ENCODE assay signal across 23 cellular contexts in the genomic region with DNA sequence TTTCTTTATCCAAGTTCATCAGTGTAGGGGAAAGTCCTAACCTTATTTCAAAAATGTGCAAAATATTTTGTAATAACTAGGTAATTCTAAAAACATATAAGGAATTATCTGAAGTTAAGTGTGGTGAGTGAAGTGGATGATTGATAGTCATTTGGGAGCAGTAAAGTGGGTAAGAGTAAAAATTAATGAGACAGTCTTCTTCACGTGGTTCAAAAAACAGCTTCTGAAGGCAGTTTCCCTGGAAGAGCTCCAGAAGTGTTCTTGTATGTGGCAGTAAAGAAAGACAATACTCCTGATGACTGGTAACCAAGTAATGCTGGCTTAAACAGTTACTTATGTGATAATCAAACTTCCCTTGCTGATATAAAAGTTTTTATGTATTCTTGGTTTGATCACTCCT. TPM values are rescaled to one million over a fixed set of nuclear protein-coding genes. Genes with fewer than 3 reads are reported as not detected.
DNase-seq lines count a peak whose midpoint lies in the region; ATAC-seq, FAIRE-seq and TF ChIP-seq lines count a peak whose summit lies in the region.
"Had no signal": no experiment of that assay in that cellular context is flagged by ENCODE, and none has a peak within 500 bp of the region (broad histone marks: within the 10 kb centered on the region; RNA-seq: fewer than 3 reads in every experiment).

No MANE protein-coding gene starts in this region.

- no peak overlapping the region for H3K4me2 ChIP-seq in endothelial cell of umbilical vein (ENCODE audit: insufficient read depth, low read length)
- H3K4me2 ChIP-seq: GM23338 had no signal

- H3K27me3 ChIP-seq in endothelial cell of umbilical vein (ENCODE audit: control insufficient read depth in 2 of 2, insufficient read depth in 2 of 2, low read length in 2 of 2), result no peaks in the 10 kb centered on the region
- H3K27me3 ChIP-seq in liver (ENCODE audit: control insufficient read depth in 4 of 4, insufficient read depth in 4 of 4, low read length in 3 of 4), result no peaks in the 10 kb centered on the region
- H3K27me3 ChIP-seq in right cardiac atrium (ENCODE audit: control insufficient read depth, insufficient read depth), result no peaks in the 10 kb centered on the region
- H3K27me3 ChIP-seq in MG63, result no peaks in the 10 kb centered on the region
- H3K27me3 ChIP-seq: body of pancreas, colonic mucosa, testis had no signal

- ATAC-seq in right cardiac atrium, result no peak
- ATAC-seq: activated CD8-positive, alpha-beta T cell treated with anti-CD3 and anti-CD28 coated beads, Interleukin-2, amount 10 ng/mL, durations not matched to agents 7 days and 5 days; activated naive CD4-positive, alpha-beta T cell treated with anti-CD3 and anti-CD28 coated beads, Interleukin-2, amount 50 U/mL, for 72 hours; activated T-cell treated with anti-CD3 and anti-CD28 coated beads, Interleukin-2, amount 50 U/mL, for 4 hours; GM23338 had no signal

- no peaks in the 10 kb centered on the region for H4K20me1 ChIP-seq in endothelial cell of umbilical vein (replicated peaks; ENCODE audit: control insufficient read depth, extremely low read depth, insufficient read depth, low read length)

- H3K79me2 ChIP-seq in endothelial cell of umbilical vein (ENCODE audit: control insufficient read depth, insufficient read depth, low read length), result no peaks in the 10 kb centered on the region

- no peak overlapping the region for H2AFZ ChIP-seq in endothelial cell of umbilical vein (ENCODE audit: low read depth, low read length)
- H2AFZ ChIP-seq: GM23338 had no signal

- H3K4me3 ChIP-seq in AG10803 (ENCODE audit: low read length) (no peak overlapping the region), endothelial cell of umbilical vein (replicated peaks in 1 of 3; ENCODE audit: insufficient read depth in 1 of 3, low read depth in 1 of 3, low read length in 3 of 3) (no peak overlapping the region), liver (ENCODE audit: low read depth in 1 of 3, low read length in 3 of 3) (no peak overlapping the region), kidney (ENCODE audit: low read length in 2 of 2) (no peak overlapping the region), right cardiac atrium (ENCODE audit: low read length) (no peak overlapping the region), MG63 (no peak overlapping the region)
- H3K4me3 ChIP-seq: body of pancreas, colonic mucosa, GM23338, testis had no signal

- WGBS in liver, result 23% methylated on average over 1 of the region's 1 CpG
- 42% methylated on average over 1 of the region's 1 CpG for WGBS in right cardiac atrium

- peak; percentile 74 for DNase-seq in AG10803 (ENCODE audit: low read depth)
- peak; percentile 26 for DNase-seq in HEK293T (ENCODE audit: extremely low spot score)
- peak; percentile 52 for DNase-seq in endothelial cell of umbilical vein (ENCODE audit: low read depth, low spot score)
- no peak for DNase-seq in NCI-H187 treated with DMSO at 0.1 percent for 48 hours (lab: John Stamatoyannopoulos, UW)
- no peak for DNase-seq in kidney
- no peak for DNase-seq in right cardiac atrium
- DNase-seq in MG63, result no peak
- DNase-seq: activated B cell treated with CpG ODN at 0.5 μM for 24 hours; activated CD8-positive, alpha-beta T cell treated with anti-CD3 and anti-CD28 coated beads, Interleukin-2, amount 10 ng/mL, durations not matched to agents 7 days and 5 days; activated T-cell treated with anti-CD3 and anti-CD28 coated beads, Interleukin-2, amount 50 U/mL, for 4 hours; body of pancreas; CD4-positive, alpha-beta T cell; colonic mucosa; EL; NCI-H1694 treated with DMSO at 0.1 percent for 48 hours; nucleus accumbens; stimulated activated CD4-positive, alpha-beta T cell treated with anti-CD3 and anti-CD28 coated beads, Interleukin-15, amount 100 ng/mL, for 24 hours; T-helper 9 cell; testis had no signal

- H3K9me1 ChIP-seq in endothelial cell of umbilical vein (replicated peaks; ENCODE audit: control insufficient read depth, extremely low read depth, insufficient read depth, low read length), result no peaks in the 10 kb centered on the region

- no peak for TF ChIP-seq POLR2A in endothelial cell of umbilical vein (IDR thresholded peaks at IDR 0.05; ENCODE audit: low read depth, low read length)

- POLR2A ChIA-PET in HEK293T (lab: Yijun Ruan, JAX), result no interaction called here
- POLR2A ChIA-PET in endothelial cell of umbilical vein (lab: Charles Lee), result interaction anchor here (1.6 kb wide), 1 partner anchor 51 kb away, joined by 5 read pairs; the partner anchor contains the start of genes LEPR and LEPROT

- BruUV-seq in endothelial cell of umbilical vein (replicated peaks; lab: Mats Ljungman, UMichigan), result no TSS peak

- dilution Hi-C loops in endothelial cell of umbilical vein (cut with MboI; ENCODE audit: extremely low pct_ligation_motif_present, low sequenced_read_pairs), result no loop called here

- TF ChIP-seq CTCF in AG10803 (conservative IDR thresholded peaks at IDR 0.05; ENCODE audit: low read length), result no peak
- no peak for TF ChIP-seq CTCF in endothelial cell of umbilical vein (IDR thresholded peaks at IDR 0.05; ENCODE audit: extremely low read depth in 1 of 2, insufficient read depth in 1 of 2, low read depth in 1 of 2, low read length in 2 of 2)
- no peak for TF ChIP-seq CTCF in liver (IDR thresholded peaks at IDR 0.05; ENCODE audit: low read depth, low read length, missing input control)
- TF ChIP-seq CTCF in kidney (IDR thresholded peaks at IDR 0.05; ENCODE audit: borderline replicate concordance, extremely low read depth, insufficient read depth), result no peak

- FAIRE-seq in endothelial cell of umbilical vein (lab: Jason Lieb, UNC), result peak; percentile 24
- no peak for FAIRE-seq in kidney (lab: Jason Lieb, UNC)
- FAIRE-seq: HTR-8/SVneo had no signal

- intact Hi-C loops in endothelial cell of umbilical vein (cut with micrococcal nuclease) (no loop called here), kidney (cut with DNase I) (no loop called here), right cardiac atrium (cut with DNase I) (no loop called here)

- CTCF ChIA-PET in HEK293T (lab: Yijun Ruan, JAX), result interaction anchor here (4.2 kb wide), 1 partner anchor 12 kb away, joined by 27 read pairs; no protein-coding TSS in a partner anchor
- CTCF ChIA-PET in endothelial cell of umbilical vein (lab: Charles Lee), result interaction anchor here (1.0 to 2.2 kb wide), 3 partner anchors 9 to 40 kb away, joined by 3 to 8 read pairs (median 7); no protein-coding TSS in a partner anchor

- H3K9ac ChIP-seq in endothelial cell of umbilical vein (replicated peaks; ENCODE audit: extremely low read depth, insufficient read depth, low read length) (no peak overlapping the region), liver (ENCODE audit: low read depth in 1 of 2, low read length in 2 of 2) (peak overlapping the region in 1 of 2 donors; percentile 11), kidney (ENCODE audit: low read length in 2 of 2) (no peak overlapping the region)

- no peak for TF ChIP-seq RAD21 in liver (IDR thresholded peaks at IDR 0.05)

- H3K27ac ChIP-seq in endothelial cell of umbilical vein (ENCODE audit: insufficient read depth, low read depth, low read length) (no peak overlapping the region), liver (ENCODE audit: low read depth in 1 of 2, low read length in 2 of 2) (peak overlapping the region; percentile 84 to 87), kidney (ENCODE audit: low read depth in 2 of 2, low read length in 2 of 2) (peak overlapping the region in 1 of 2 donors; percentile 35), right cardiac atrium (ENCODE audit: low read length) (no peak overlapping the region)
- H3K27ac ChIP-seq: colonic mucosa had no signal

- H3K36me3 ChIP-seq in endothelial cell of umbilical vein (ENCODE audit: control insufficient read depth in 2 of 2, extremely low read depth in 1 of 2, insufficient read depth in 2 of 2, low read length in 2 of 2) (no peaks in the 10 kb centered on the region), liver (ENCODE audit: control insufficient read depth in 4 of 4, insufficient read depth in 3 of 4, low read depth in 1 of 4, low read length in 3 of 4) (no peaks in the 10 kb centered on the region), kidney (ENCODE audit: control insufficient read depth in 1 of 2, insufficient read depth in 2 of 2, low read length in 2 of 2) (no peaks in the 10 kb centered on the region), MG63 (no peaks in the 10 kb centered on the region)
- H3K36me3 ChIP-seq: colonic mucosa had no signal

- H3K9me3 ChIP-seq in endothelial cell of umbilical vein (replicated peaks; ENCODE audit: control insufficient read depth, insufficient read depth, low read length) (no peaks in the 10 kb centered on the region), liver (ENCODE audit: control insufficient read depth in 4 of 4, low read length in 3 of 4) (no peaks in the 10 kb centered on the region), kidney (ENCODE audit: control insufficient read depth in 1 of 2, low read length in 2 of 2) (no peaks in the 10 kb centered on the region), right cardiac atrium (ENCODE audit: control insufficient read depth, low read length) (no peaks in the 10 kb centered on the region), MG63 (no peaks in the 10 kb centered on the region)
- H3K9me3 ChIP-seq: body of pancreas, colonic mucosa, testis had no signal

- peaks cover 6% of the 10 kb centered on the region for H3K4me1 ChIP-seq in endothelial cell of umbilical vein (ENCODE audit: control insufficient read depth, extremely low read depth, insufficient read depth, low read length)
- peaks cover 11 to 34% (median 25%) of the 10 kb centered on the region in 4 donors for H3K4me1 ChIP-seq in liver (ENCODE audit: control insufficient read depth in 4 of 4, insufficient read depth in 4 of 4, low read length in 3 of 4)
- H3K4me1 ChIP-seq in kidney (ENCODE audit: control insufficient read depth in 1 of 2, insufficient read depth in 1 of 2, low read depth in 1 of 2, low read length in 2 of 2), result peaks cover 0 to 8% of the 10 kb centered on the region in 2 donors
- peaks cover 5% of the 10 kb centered on the region for H3K4me1 ChIP-seq in right cardiac atrium (ENCODE audit: control insufficient read depth, insufficient read depth, low read length)
- H3K4me1 ChIP-seq: colonic mucosa had no signal

RNA-seq across cellular contexts. Expression of gene LEPR, which starts 50.3 kb away (rescaled TPM):
- total RNA-seq in endothelial cell of umbilical vein (10.8 and 18.7 TPM in 2 replicates), liver (10 to 100 TPM; 45.6 to 99.8 TPM), kidney (13.8 TPM), right cardiac atrium (10 to 100 TPM; 10.2 to 27.3 (median 16.2) TPM)
- polyA plus RNA-seq in endothelial cell of umbilical vein (8.8 and 11.1 TPM in 2 replicates), liver (100 to 1,000 TPM in 1 of 2 donors, 10 to 100 TPM in 1; 42.0 to 103 TPM), kidney (ENCODE audit: insufficient read depth, low read depth, low replicate concordance) (3.1 TPM), right cardiac atrium (3.9 TPM)
- 5.7 and 7.9 TPM in 2 replicates for polyA plus RNA-seq in endothelial cell of umbilical vein (2011; cell fraction: cytosol; rRNA removed)
- polyA plus RNA-seq in endothelial cell of umbilical vein (2011; cell fraction: nucleus; rRNA removed), result 9.0 and 9.2 TPM in 2 replicates
- 5.4 and 7.1 TPM in 2 replicates for polyA plus RNA-seq in endothelial cell of umbilical vein (2012)
- 34.1 and 36.7 TPM in 2 replicates for polyA minus RNA-seq in endothelial cell of umbilical vein
- polyA minus RNA-seq in endothelial cell of umbilical vein (2011; cell fraction: cytosol; rRNA and poly(A)+ RNA removed), result 0.61 TPM
- 13.3 and 15.2 TPM in 2 replicates for polyA minus RNA-seq in endothelial cell of umbilical vein (2011; cell fraction: nucleus; rRNA and poly(A)+ RNA removed)
- 1.7 and 4.0 TPM in 2 replicates for total RNA-seq in MG63 (2014; rRNA removed; shearing (Covaris generic); ENCODE audit: low replicate concordance)

RNA-seq across cellular contexts. Expression of gene LEPROT, which starts 50.3 kb away (rescaled TPM):
- total RNA-seq in endothelial cell of umbilical vein, result 71.7 and 80.6 TPM in 2 replicates
- polyA plus RNA-seq in endothelial cell of umbilical vein, result 86.0 and 94.8 TPM in 2 replicates
- 43.7 and 47.4 TPM in 2 replicates for polyA plus RNA-seq in endothelial cell of umbilical vein (2011; cell fraction: cytosol; rRNA removed)
- polyA plus RNA-seq in endothelial cell of umbilical vein (2011; cell fraction: nucleus; rRNA removed), result 74.2 and 99.0 TPM in 2 replicates
- polyA plus RNA-seq in endothelial cell of umbilical vein (2012), result 77.8 and 102 TPM in 2 replicates
- 150 TPM in 2 replicates for polyA minus RNA-seq in endothelial cell of umbilical vein
- 5.9 TPM for polyA minus RNA-seq in endothelial cell of umbilical vein (2011; cell fraction: cytosol; rRNA and poly(A)+ RNA removed)
- 148 and 185 TPM in 2 replicates for polyA minus RNA-seq in endothelial cell of umbilical vein (2011; cell fraction: nucleus; rRNA and poly(A)+ RNA removed)
- 10 to 100 TPM; 33.5 to 39.2 TPM for total RNA-seq in liver
- polyA plus RNA-seq in liver, result 10 to 100 TPM; 23.6 to 43.4 TPM
- total RNA-seq in kidney, result 160 TPM
- polyA plus RNA-seq in kidney (ENCODE audit: insufficient read depth, low read depth, low replicate concordance), result 67.6 TPM
- total RNA-seq in right cardiac atrium, result 10 to 100 TPM; 52.8 to 59.1 (median 57.1) TPM
- polyA plus RNA-seq in right cardiac atrium, result 33.0 TPM
- 16.0 and 17.4 TPM in 2 replicates for total RNA-seq in MG63 (2014; rRNA removed; shearing (Covaris generic); ENCODE audit: low replicate concordance)

Comparison
In these comparisons a context has a peak if more than half of its experiments do, and no peak if none do; other contexts are left out.
1. DNase-seq: peak in AG10803 (single experiment), HEK293T (single experiment) and endothelial cell of umbilical vein (single experiment); none in NCI-H187 treated with DMSO at 0.1 percent for 48 hours (single experiment), kidney (single experiment), right cardiac atrium (0 of 3) and MG63 (single experiment).
2. H3K27ac ChIP-seq: peak in liver (2 of 2); none in endothelial cell of umbilical vein (single experiment) and right cardiac atrium (single experiment).